In the genomic region with DNA sequence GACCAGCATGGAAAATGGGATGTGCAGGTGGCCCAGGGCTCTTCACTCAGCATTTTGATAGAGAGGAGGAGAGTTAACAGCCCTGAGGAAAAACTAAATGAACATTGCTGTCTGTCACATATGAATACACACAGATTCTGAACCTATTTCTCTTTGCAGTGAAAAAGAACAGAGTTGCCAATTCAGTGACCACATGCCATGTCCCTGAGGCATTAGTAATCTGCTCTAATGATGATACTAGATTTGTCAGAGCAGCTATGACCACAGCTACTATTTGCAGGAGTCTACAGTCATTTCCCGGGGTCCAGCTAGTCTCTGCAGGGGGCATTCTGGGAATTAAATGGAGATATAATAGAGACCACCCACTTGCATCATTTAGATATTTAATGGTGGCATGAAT, we compare ENCODE assay signal across 30 cellular contexts.
DNase-seq lines count a peak whose midpoint lies in the region; ATAC-seq and TF ChIP-seq lines count a peak whose summit lies in the region.
"Had no signal": no experiment of that assay in that cellular context is flagged by ENCODE, and none has a peak within 500 bp of the region (broad histone marks: within the 10 kb centered on the region; RNA-seq: fewer than 3 reads in every experiment).

No MANE protein-coding gene starts in this region.

- H2AFZ ChIP-seq in IMR-90 (replicated peaks; ENCODE audit: low read length, poor library complexity): peak overlapping the region; percentile 68
- H2AFZ ChIP-seq: hepatocyte had no signal

- H3K4me1 Mint-ChIP-seq in progenitor cell of endocrine pancreas (ENCODE audit: low read depth) (no peaks in the 10 kb centered on the region), Caco-2 (ENCODE audit: low read depth, unreplicated experiment) (no peaks in the 10 kb centered on the region)
- H3K4me1 Mint-ChIP-seq: nephron; stimulated activated naive CD8-positive, alpha-beta T cell treated with anti-CD3 and anti-CD28 coated beads, Interleukin-15, amount 100 ng/mL, for 72 hours had no signal

- POLR2A ChIA-PET in IMR-90 (lab: Charles Lee; ENCODE audit: unreplicated experiment): no interaction called here
- POLR2A ChIA-PET in Caco-2 (lab: Charles Lee): no interaction called here

- peak overlapping the region in 1 of 2 experiments; percentile 37; a peak in 2 of 4 replicates for H4K8ac ChIP-seq in IMR-90 (ENCODE audit: low read depth in 2 of 2, low read length in 2 of 2)

- H3K9me3 Mint-ChIP-seq in progenitor cell of endocrine pancreas (ENCODE audit: low read depth) (no peaks in the 10 kb centered on the region), Caco-2 (ENCODE audit: unreplicated experiment) (no peaks in the 10 kb centered on the region)
- H3K9me3 Mint-ChIP-seq: CD8-positive, alpha-beta T cell; nephron had no signal

- TF ChIP-seq CTCF in AG10803 (conservative IDR thresholded peaks at IDR 0.05; ENCODE audit: low read length) (no peak), IMR-90 (conservative IDR thresholded peaks at IDR 0.05; ENCODE audit: low read depth, low read length) (no peak), progenitor cell of endocrine pancreas (IDR thresholded peaks at IDR 0.05; ENCODE audit: unreplicated experiment) (no peak), Caco-2 (IDR thresholded peaks at IDR 0.05; ENCODE audit: insufficient read depth in 1 of 2, low read depth in 1 of 2, low read length in 1 of 2, severe bottlenecking in 1 of 2, unreplicated experiment in 1 of 2) (no peak)

- H3K4me2 ChIP-seq in IMR-90 (ENCODE audit: low read depth, low read length): no peak overlapping the region
- H3K4me2 ChIP-seq: hepatocyte had no signal

- H2AK9ac ChIP-seq in IMR-90 (replicated peaks; ENCODE audit: low read depth, low read length, poor library complexity): no peak overlapping the region

- H3K14ac ChIP-seq in IMR-90 (replicated peaks; ENCODE audit: low read depth, low read length): peak overlapping the region; percentile 54

- no peaks in the 10 kb centered on the region for H3K79me1 ChIP-seq in IMR-90 (ENCODE audit: low read depth in 1 of 2, low read length in 2 of 2)

- peak overlapping the region; percentile 94 for H2BK5ac ChIP-seq in IMR-90 (ENCODE audit: low read depth, low read length, poor library complexity, severe bottlenecking)

- CTCF ChIA-PET in IMR-90 (lab: Yijun Ruan, JAX): no interaction called here
- CTCF ChIA-PET in Caco-2 (lab: Charles Lee): no interaction called here

- no peak overlapping the region for H3K9ac ChIP-seq in IMR-90 (ENCODE audit: low read depth, low read length)

- ATAC-seq in IMR-90 (ENCODE audit: low read depth): peak; percentile 26
- ATAC-seq: CD8-positive, alpha-beta T cell; gastrocnemius medialis; stimulated activated naive CD8-positive, alpha-beta T cell treated with anti-CD3 and anti-CD28 coated beads, Interleukin-15, amount 100 ng/mL, for 72 hours had no signal

- H3K27ac Mint-ChIP-seq in progenitor cell of endocrine pancreas (no peak overlapping the region), Caco-2 (ENCODE audit: unreplicated experiment) (no peak overlapping the region)
- H3K27ac Mint-ChIP-seq: CD8-positive, alpha-beta T cell; dendritic cell treated with granulocyte-macrophage colony-stimulating factor and Interleukin-4, amounts not matched to agents 40 ng/mL and 50 ng/mL, for 4 days; nephron; stimulated activated naive CD8-positive, alpha-beta T cell treated with anti-CD3 and anti-CD28 coated beads, Interleukin-15, amount 100 ng/mL, for 72 hours had no signal

- no peak overlapping the region for H3K4me3 Mint-ChIP-seq in progenitor cell of endocrine pancreas (ENCODE audit: low read depth)
- H3K4me3 Mint-ChIP-seq in Caco-2 (ENCODE audit: unreplicated experiment): no peak overlapping the region
- H3K4me3 Mint-ChIP-seq: CD8-positive, alpha-beta T cell; dendritic cell treated with granulocyte-macrophage colony-stimulating factor and Interleukin-4, amounts not matched to agents 40 ng/mL and 50 ng/mL, for 4 days; nephron; stimulated activated naive CD8-positive, alpha-beta T cell treated with anti-CD3 and anti-CD28 coated beads, Interleukin-15, amount 100 ng/mL, for 72 hours had no signal

- peak; percentile 48 for DNase-seq in AG10803 (ENCODE audit: low read depth)
- DNase-seq in IMR-90: peak; percentile 54
- peak; percentile 50 for DNase-seq in astrocyte of the hippocampus (ENCODE audit: low read depth, low spot score)
- peak; percentile 78 for DNase-seq in myocyte (ENCODE audit: low read depth)
- DNase-seq in progenitor cell of endocrine pancreas (ENCODE audit: low spot score, unreplicated experiment): no peak
- DNase-seq in HAP-1 (ENCODE audit: low spot score in 2 of 2): no peak
- DNase-seq in Caco-2: no peak
- no peak for DNase-seq in NCI-H1436 (lab: John Stamatoyannopoulos, UW)
- DNase-seq: activated CD4-positive, alpha-beta T cell treated with anti-CD3 and anti-CD28 coated beads, Interleukin-2, amount 50 U/mL, for 48 hours; activated T-cell treated with anti-CD3 and anti-CD28 coated beads, Interleukin-2, amount 50 U/mL, for 48 hours; BE2C; CD8-positive, alpha-beta T cell; central memory CD4-positive, alpha-beta T cell; esophagus squamous epithelium; gastrocnemius medialis; Kasumi-1; lower lobe of right lung; MV-4-11; RPMI8226; stimulated activated CD4-positive, alpha-beta T cell treated with anti-CD3 and anti-CD28 coated beads, Interleukin-2, amount 100 ng/mL, for 24 hours; stimulated activated CD8-positive, alpha-beta memory T cell treated with anti-CD3 and anti-CD28 coated beads, Interleukin-4, amount 100 ng/mL, for 48 hours; stimulated activated naive CD8-positive, alpha-beta T cell treated with anti-CD3 and anti-CD28 coated beads, Interleukin-15, amount 100 ng/mL, for 72 hours; T-helper 1 cell had no signal

- H3K27ac ChIP-seq in IMR-90 (ENCODE audit: insufficient read depth, low read length): no peak overlapping the region
- H3K27ac ChIP-seq: ascending aorta, esophagus squamous epithelium, gastrocnemius medialis, hepatocyte, lower lobe of right lung, right atrium auricular region, SJSA1, thoracic aorta had no signal

- H4K91ac ChIP-seq in IMR-90 (ENCODE audit: insufficient read depth, low read depth, low read length): peak overlapping the region; percentile 66

- no CpG with 5 or more reads among the region's 1 CpG for WGBS in IMR-90 (ENCODE audit: extremely low coverage in 2 of 2, insufficient read length in 1 of 2), 2 experiments

- intact Hi-C loops in IMR-90 (cut with micrococcal nuclease) (no loop called here), Caco-2 (cut with micrococcal nuclease; ENCODE audit: unreplicated experiment) (no loop called here)

- H3K4me1 ChIP-seq in IMR-90 (ENCODE audit: control insufficient read depth, insufficient read depth, low read length): peaks cover 9% of the 10 kb centered on the region; the same call in 1 of the 2 replicates
- no peaks in the 10 kb centered on the region; the same call in 1 of the 2 replicates for H3K4me1 ChIP-seq in HAP-1
- no peaks in the 10 kb centered on the region for H3K4me1 ChIP-seq in Caco-2
- H3K4me1 ChIP-seq: ascending aorta, BE2C, esophagus squamous epithelium, gastrocnemius medialis, lower lobe of right lung, right atrium auricular region had no signal

- H3K4ac ChIP-seq in IMR-90 (ENCODE audit: low read depth, low read length): peak overlapping the region; percentile 72

- H3K9me1 ChIP-seq in IMR-90 (ENCODE audit: insufficient read depth, low read length): peaks cover 7% of the 10 kb centered on the region

- no peak for TF ChIP-seq POLR2A in IMR-90 (IDR thresholded peaks at IDR 0.05; ENCODE audit: low read depth, low read length)

- no peaks in the 10 kb centered on the region for H4K20me1 ChIP-seq in IMR-90 (ENCODE audit: insufficient read depth, low read length)

- TF ChIP-seq RAD21 in IMR-90 (IDR thresholded peaks at IDR 0.05; ENCODE audit: low read length): no peak

- no peak overlapping the region; the same call in 1 of the 2 replicates for H3K18ac ChIP-seq in IMR-90 (ENCODE audit: low read depth, low read length)

- H2BK20ac ChIP-seq in IMR-90 (ENCODE audit: low read depth, low read length): peak overlapping the region; percentile 54; the same call in 1 of the 2 replicates

- no peak overlapping the region for H3K56ac ChIP-seq in IMR-90 (ENCODE audit: extremely low read depth, insufficient read depth, low read length)

- no peaks in the 10 kb centered on the region for H3K9me3 ChIP-seq in IMR-90 (ENCODE audit: control insufficient read depth, insufficient read depth, low read length)
- H3K9me3 ChIP-seq in HAP-1: no peaks in the 10 kb centered on the region
- no peaks in the 10 kb centered on the region for H3K9me3 ChIP-seq in Caco-2
- H3K9me3 ChIP-seq: ascending aorta, BE2C, esophagus squamous epithelium, gastrocnemius medialis, lower lobe of right lung, right atrium auricular region, SJSA1, thoracic aorta had no signal

- no peaks in the 10 kb centered on the region for H3K27me3 ChIP-seq in IMR-90 (ENCODE audit: control insufficient read depth, insufficient read depth, low read length)
- no peaks in the 10 kb centered on the region for H3K27me3 ChIP-seq in HAP-1 (ENCODE audit: low read depth)
- no peaks in the 10 kb centered on the region for H3K27me3 ChIP-seq in Caco-2 (replicated peaks; ENCODE audit: control insufficient read depth, insufficient read depth, low read length)
- H3K27me3 ChIP-seq: ascending aorta, BE2C, esophagus squamous epithelium, gastrocnemius medialis, hepatocyte, right atrium auricular region, SJSA1 had no signal

- H2AK5ac ChIP-seq in IMR-90 (ENCODE audit: low read depth, low read length): peak overlapping the region; percentile 79; the same call in 1 of the 2 replicates

- no peaks in the 10 kb centered on the region for H3K27me3 Mint-ChIP-seq in progenitor cell of endocrine pancreas
- H3K27me3 Mint-ChIP-seq in Caco-2 (ENCODE audit: insufficient read depth, unreplicated experiment): no peaks in the 10 kb centered on the region
- H3K27me3 Mint-ChIP-seq: dendritic cell treated with granulocyte-macrophage colony-stimulating factor and Interleukin-4, amounts not matched to agents 40 ng/mL and 50 ng/mL, for 4 days had no signal

- no peak overlapping the region; the same call in 1 of the 2 replicates for H4K5ac ChIP-seq in IMR-90 (ENCODE audit: low read depth, low read length)

- peak overlapping the region; percentile 88; the same call in 2 of the 3 replicates for H2BK15ac ChIP-seq in IMR-90 (ENCODE audit: low read depth, low read length)

- H2BK120ac ChIP-seq in IMR-90 (ENCODE audit: low read depth, low read length): peak overlapping the region; percentile 83

- H3K4me3 ChIP-seq in AG10803 (ENCODE audit: low read length): no peak overlapping the region
- no peak overlapping the region for H3K4me3 ChIP-seq in IMR-90 (ENCODE audit: insufficient read depth, low read depth, low read length)
- H3K4me3 ChIP-seq in HAP-1: no peak overlapping the region
- H3K4me3 ChIP-seq in Caco-2 (ENCODE audit: low read depth, low read length): no peak overlapping the region
- H3K4me3 ChIP-seq: ascending aorta, esophagus squamous epithelium, gastrocnemius medialis, hepatocyte, lower lobe of right lung, right atrium auricular region, SJSA1, thoracic aorta had no signal

- H3K23ac ChIP-seq in IMR-90 (ENCODE audit: low read depth, low read length): no peak overlapping the region

- dilution Hi-C loops in IMR-90 (cut with HindIII; ENCODE audit: low sequenced_read_pairs, unreplicated experiment): no loop called here

- in situ Hi-C loops in IMR-90 (cut with MboI; ENCODE audit: low sequenced_read_pairs): no loop called here
- in situ Hi-C loops in HAP-1 (cut with MboI; ENCODE audit: low sequenced_read_pairs): no loop called here

- H3K36me3 ChIP-seq in IMR-90 (ENCODE audit: control insufficient read depth, insufficient read depth, low read length) (no peaks in the 10 kb centered on the region), HAP-1 (replicated peaks) (no peaks in the 10 kb centered on the region), Caco-2 (ENCODE audit: control insufficient read depth, insufficient read depth, low read length) (no peaks in the 10 kb centered on the region)
- H3K36me3 ChIP-seq: ascending aorta, BE2C, esophagus squamous epithelium, gastrocnemius medialis, lower lobe of right lung, right atrium auricular region, SJSA1, thoracic aorta had no signal

- no TSS peak for BruUV-seq in IMR-90 (replicated peaks; lab: Mats Ljungman, UMichigan)
- no TSS peak for BruUV-seq in Caco-2 (replicated peaks; lab: Mats Ljungman, UMichigan)

- no peaks in the 10 kb centered on the region for H3K36me3 Mint-ChIP-seq in progenitor cell of endocrine pancreas (ENCODE audit: insufficient read depth)
- no peaks in the 10 kb centered on the region for H3K36me3 Mint-ChIP-seq in Caco-2 (ENCODE audit: insufficient read depth, unreplicated experiment)
- H3K36me3 Mint-ChIP-seq: CD8-positive, alpha-beta T cell had no signal

Comparison
In these comparisons a context has a peak if more than half of its experiments do, and no peak if none do; other contexts are left out.
1. DNase-seq: peak in AG10803 (single experiment), IMR-90 (single experiment), astrocyte of the hippocampus (single experiment) and myocyte (single experiment); none in progenitor cell of endocrine pancreas (single experiment), HAP-1 (0 of 2), Caco-2 (0 of 2) and NCI-H1436 (single experiment).